Comparison of ENCODE assay signal across 1 cellular context in genomic region chr13:99299545-99300341, GRCh38.
A peak's percentile ranks its signal among the peaks of the same experiment; 100 is the strongest.
TF ChIP-seq lines count a peak whose summit lies in the region.

No MANE protein-coding gene starts in this region.

TF ChIP-seq in GM23338, 12 proteins besides CTCF, POLR2A, EP300 and RAD21 (continued from another document):
- TF ChIP-seq, protein P1, sequence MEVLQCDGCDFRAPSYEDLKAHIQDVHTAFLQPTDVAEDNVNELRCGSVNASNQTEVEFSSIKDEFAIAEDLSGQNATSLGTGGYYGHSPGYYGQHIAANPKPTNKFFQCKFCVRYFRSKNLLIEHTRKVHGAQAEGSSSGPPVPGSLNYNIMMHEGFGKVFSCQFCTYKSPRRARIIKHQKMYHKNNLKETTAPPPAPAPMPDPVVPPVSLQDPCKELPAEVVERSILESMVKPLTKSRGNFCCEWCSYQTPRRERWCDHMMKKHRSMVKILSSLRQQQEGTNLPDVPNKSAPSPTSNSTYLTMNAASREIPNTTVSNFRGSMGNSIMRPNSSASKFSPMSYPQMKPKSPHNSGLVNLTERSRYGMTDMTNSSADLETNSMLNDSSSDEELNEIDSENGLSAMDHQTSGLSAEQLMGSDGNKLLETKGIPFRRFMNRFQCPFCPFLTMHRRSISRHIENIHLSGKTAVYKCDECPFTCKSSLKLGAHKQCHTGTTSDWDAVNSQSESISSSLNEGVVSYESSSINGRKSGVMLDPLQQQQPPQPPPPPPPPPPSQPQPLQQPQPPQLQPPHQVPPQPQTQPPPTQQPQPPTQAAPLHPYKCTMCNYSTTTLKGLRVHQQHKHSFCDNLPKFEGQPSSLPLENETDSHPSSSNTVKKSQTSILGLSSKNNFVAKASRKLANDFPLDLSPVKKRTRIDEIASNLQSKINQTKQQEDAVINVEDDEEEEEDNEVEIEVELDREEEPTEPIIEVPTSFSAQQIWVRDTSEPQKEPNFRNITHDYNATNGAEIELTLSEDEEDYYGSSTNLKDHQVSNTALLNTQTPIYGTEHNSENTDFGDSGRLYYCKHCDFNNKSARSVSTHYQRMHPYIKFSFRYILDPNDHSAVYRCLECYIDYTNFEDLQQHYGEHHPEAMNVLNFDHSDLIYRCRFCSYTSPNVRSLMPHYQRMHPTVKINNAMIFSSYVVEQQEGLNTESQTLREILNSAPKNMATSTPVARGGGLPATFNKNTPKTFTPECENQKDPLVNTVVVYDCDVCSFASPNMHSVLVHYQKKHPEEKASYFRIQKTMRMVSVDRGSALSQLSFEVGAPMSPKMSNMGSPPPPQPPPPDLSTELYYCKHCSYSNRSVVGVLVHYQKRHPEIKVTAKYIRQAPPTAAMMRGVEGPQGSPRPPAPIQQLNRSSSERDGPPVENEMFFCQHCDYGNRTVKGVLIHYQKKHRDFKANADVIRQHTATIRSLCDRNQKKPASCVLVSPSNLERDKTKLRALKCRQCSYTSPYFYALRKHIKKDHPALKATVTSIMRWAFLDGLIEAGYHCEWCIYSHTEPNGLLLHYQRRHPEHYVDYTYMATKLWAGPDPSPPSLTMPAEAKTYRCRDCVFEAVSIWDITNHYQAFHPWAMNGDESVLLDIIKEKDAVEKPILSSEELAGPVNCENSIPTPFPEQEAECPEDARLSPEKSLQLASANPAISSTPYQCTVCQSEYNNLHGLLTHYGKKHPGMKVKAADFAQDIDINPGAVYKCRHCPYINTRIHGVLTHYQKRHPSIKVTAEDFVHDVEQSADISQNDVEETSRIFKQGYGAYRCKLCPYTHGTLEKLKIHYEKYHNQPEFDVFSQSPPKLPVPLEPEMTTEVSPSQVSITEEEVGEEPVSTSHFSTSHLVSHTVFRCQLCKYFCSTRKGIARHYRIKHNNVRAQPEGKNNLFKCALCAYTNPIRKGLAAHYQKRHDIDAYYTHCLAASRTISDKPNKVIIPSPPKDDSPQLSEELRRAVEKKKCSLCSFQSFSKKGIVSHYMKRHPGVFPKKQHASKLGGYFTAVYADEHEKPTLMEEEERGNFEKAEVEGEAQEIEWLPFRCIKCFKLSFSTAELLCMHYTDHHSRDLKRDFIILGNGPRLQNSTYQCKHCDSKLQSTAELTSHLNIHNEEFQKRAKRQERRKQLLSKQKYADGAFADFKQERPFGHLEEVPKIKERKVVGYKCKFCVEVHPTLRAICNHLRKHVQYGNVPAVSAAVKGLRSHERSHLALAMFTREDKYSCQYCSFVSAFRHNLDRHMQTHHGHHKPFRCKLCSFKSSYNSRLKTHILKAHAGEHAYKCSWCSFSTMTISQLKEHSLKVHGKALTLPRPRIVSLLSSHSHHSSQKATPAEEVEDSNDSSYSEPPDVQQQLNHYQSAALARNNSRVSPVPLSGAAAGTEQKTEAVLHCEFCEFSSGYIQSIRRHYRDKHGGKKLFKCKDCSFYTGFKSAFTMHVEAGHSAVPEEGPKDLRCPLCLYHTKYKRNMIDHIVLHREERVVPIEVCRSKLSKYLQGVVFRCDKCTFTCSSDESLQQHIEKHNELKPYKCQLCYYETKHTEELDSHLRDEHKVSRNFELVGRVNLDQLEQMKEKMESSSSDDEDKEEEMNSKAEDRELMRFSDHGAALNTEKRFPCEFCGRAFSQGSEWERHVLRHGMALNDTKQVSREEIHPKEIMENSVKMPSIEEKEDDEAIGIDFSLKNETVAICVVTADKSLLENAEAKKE (CRISPR knock-in tag; IDR thresholded peaks at IDR 0.05), result 0 out of 2 replicates have a peak, but pooled peaks have one; percentile 9
- TF ChIP-seq EZH2 (IDR thresholded peaks at IDR 0.05; ENCODE audit: low read depth, unreplicated experiment), result no peak
